Comparison of ENCODE assay signal across 1 cellular context in the genomic region with DNA sequence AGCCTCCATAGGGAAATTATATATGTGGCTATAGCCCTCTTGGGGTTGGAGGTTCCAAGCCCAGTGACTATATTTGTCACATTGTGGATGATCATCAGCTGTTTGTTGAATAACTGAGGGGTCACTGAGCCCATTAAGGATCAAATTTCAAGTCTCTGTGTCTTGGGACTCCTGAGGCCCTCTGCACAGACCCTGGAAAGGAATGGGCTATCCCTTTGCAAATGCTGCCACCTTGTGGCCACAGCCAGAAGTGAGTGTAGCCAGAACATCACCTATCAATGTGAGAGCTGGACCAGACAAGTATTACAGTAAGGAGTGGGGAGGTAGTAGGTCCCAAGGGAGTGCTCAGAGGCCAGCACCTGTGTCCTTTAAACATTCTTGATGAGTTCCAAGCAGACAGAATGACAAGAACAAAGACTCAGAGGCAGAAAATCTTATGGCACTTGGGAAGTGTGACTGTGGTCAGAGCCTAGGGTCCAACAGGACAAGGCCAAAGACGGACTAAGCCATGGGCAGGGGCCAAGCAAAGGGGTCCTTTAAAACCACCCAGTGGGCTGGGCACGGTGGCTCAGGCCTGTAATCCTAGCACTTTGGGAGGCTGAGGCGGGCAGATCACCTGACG.
TF ChIP-seq lines count a peak whose summit lies in the region.

No MANE protein-coding gene starts in this region.

TF ChIP-seq in A549, 52 proteins besides CTCF, POLR2A, EP300 and RAD21 (continued from another document):
- TF ChIP-seq MAZ (IDR thresholded peaks at IDR 0.05; ENCODE audit: borderline replicate concordance, low read depth, low read length) (no peak), NFE2L2 (conservative IDR thresholded peaks at IDR 0.05; ENCODE audit: low read length) (no peak), BHLHE40 (IDR thresholded peaks at IDR 0.05; ENCODE audit: low read depth, low read length) (no peak), JUNB (IDR thresholded peaks at IDR 0.05) (no peak), ZC3H11A (IDR thresholded peaks at IDR 0.05) (no peak), SMC3 (IDR thresholded peaks at IDR 0.05) (peak; percentile 72), RFX5 (IDR thresholded peaks at IDR 0.05) (no peak)
TF ChIP-seq in A549: peak in this region for 1.
